In the genomic region with DNA sequence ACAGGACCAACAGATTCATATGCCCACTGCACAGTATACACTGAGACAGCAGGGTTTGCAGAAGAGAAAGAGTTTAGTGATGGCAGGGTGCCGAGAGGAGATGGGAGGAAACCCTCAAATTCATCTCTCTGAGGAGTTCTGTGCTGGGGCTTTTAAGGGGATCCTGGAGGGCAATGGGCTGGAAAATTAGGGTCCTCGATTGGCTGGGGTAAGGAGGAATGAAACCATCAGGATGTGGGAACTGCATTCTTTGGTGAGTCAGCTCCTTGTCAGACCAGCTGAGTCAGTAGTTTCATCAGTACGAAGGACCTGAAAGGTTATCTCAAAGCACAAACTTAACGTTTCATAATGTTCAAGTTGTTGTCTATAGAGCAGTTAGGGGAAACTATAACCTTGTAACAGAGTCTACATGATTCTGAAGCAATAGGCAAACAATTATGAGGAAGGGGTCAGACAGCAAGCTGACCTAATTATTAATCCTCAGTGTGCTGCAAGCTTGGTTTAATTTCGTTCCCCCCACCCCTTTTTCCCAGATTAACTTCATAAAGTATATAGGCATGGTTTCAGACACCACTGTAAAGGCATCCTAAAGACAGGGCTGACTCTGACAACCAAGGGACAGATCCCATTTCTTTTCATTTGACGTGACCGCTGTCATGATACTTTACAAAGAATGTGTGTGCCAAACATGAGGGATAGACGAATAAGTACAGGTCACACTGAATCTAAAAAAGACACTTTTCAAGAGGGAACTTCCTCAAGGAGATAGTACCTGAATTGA, we compare ENCODE assay signal across 8 cellular contexts. TPM values are rescaled to one million over a fixed set of nuclear protein-coding genes. Genes with fewer than 3 reads are reported as not detected.
DNase-seq lines count a peak whose midpoint lies in the region; ATAC-seq and TF ChIP-seq lines count a peak whose summit lies in the region.

No MANE protein-coding gene starts in this region.

- no peak for TF ChIP-seq CTCF in PC-9 (conservative IDR thresholded peaks at IDR 0.05)
- TF ChIP-seq CTCF in GM20000 (IDR thresholded peaks at IDR 0.05; ENCODE audit: extremely low read depth, missing control alignments), result no peak

- peak; percentile 52 for TF ChIP-seq POLR2A in erythroblast (IDR thresholded peaks at IDR 0.05; ENCODE audit: low read length)

- H3K4me2 ChIP-seq in PC-9 (peak overlapping the region; percentile 96), trophoblast cell (ENCODE audit: low read length) (peak overlapping the region; percentile 13)

- peak overlapping the region; percentile 96 for H2BK12ac ChIP-seq in trophoblast cell (ENCODE audit: low read length)

- WGBS in trophoblast cell (ENCODE audit: extremely low coverage, insufficient coverage, insufficient read length), result no CpG with 5 or more reads among the region's 8 CpGs

- peaks cover 33% of the 10 kb centered on the region for H3K79me2 ChIP-seq in PC-9 (ENCODE audit: low read depth)
- H3K79me2 ChIP-seq in trophoblast cell (ENCODE audit: control insufficient read depth, insufficient read depth, low read length, poor library complexity), result peaks cover 18% of the 10 kb centered on the region

- H3K4ac ChIP-seq in trophoblast cell (ENCODE audit: low read depth, low read length), result peak overlapping the region; percentile 65

- DNase-seq in DMS53 (lab: John Stamatoyannopoulos, UW) (peak; percentile 20), DMS53 treated with DMSO at 0.1 percent for 48 hours (lab: John Stamatoyannopoulos, UW; ENCODE audit: unreplicated experiment) (no peak), PC-9 (peak; percentile 42 to 81), erythroblast (lab: John Stamatoyannopoulos, UW) (peak; percentile 53 to 78), trophoblast cell (peak; percentile 59 to 76), GM20000 (ENCODE audit: low spot score) (no peak)
- DNase-seq in activated CD4-positive, CD25-positive, alpha-beta regulatory T cell treated with anti-CD3 and anti-CD28 coated beads, Interleukin-2, amount 50 U/mL, for 72 hours, result no peak

- peaks cover 19% of the 10 kb centered on the region for H4K20me1 ChIP-seq in PC-9 (ENCODE audit: insufficient read depth)

- H3K4me3 ChIP-seq in PC-9 (peak overlapping the region; percentile 98), trophoblast cell (ENCODE audit: low read depth, low read length) (no peak overlapping the region)

- peak overlapping the region; percentile 91 for H4K91ac ChIP-seq in trophoblast cell (ENCODE audit: low read depth, low read length)

- no peaks in the 10 kb centered on the region; the same call in 1 of the 2 replicates for H3K36me3 ChIP-seq in PC-9 (ENCODE audit: low read depth)
- H3K36me3 ChIP-seq in trophoblast cell (ENCODE audit: control insufficient read depth in 1 of 2, insufficient read depth in 2 of 2, low read length in 2 of 2), result peaks cover 4% of the 10 kb centered on the region in 2 experiments

- peak overlapping the region; percentile 41 for H2BK120ac ChIP-seq in trophoblast cell (ENCODE audit: insufficient read depth, low read length, poor library complexity)

- no peak overlapping the region for H4K12ac ChIP-seq in trophoblast cell (ENCODE audit: low read depth, low read length)

- peaks cover 14% of the 10 kb centered on the region for H3K79me1 ChIP-seq in trophoblast cell (ENCODE audit: low read length)

- intact Hi-C loops in PC-9 (cut with micrococcal nuclease; ENCODE audit: unreplicated experiment), result loop anchor here (1.0 to 10.0 kb wide), 3 partner anchors 117 to 1831 kb away; partner anchors contain the start of gene TMA16

- peak overlapping the region; percentile 86 for H3K18ac ChIP-seq in trophoblast cell (ENCODE audit: low read length)

- POLR2A ChIA-PET in PC-9 (lab: Charles Lee; ENCODE audit: unreplicated experiment), result interaction anchor here (0.5 to 0.6 kb wide), 2 partner anchors 148 to 213 kb away, joined by 3 to 8 read pairs; no protein-coding TSS in a partner anchor

- no peaks in the 10 kb centered on the region for H3K9me2 ChIP-seq in PC-9 (ENCODE audit: insufficient read depth)

- H3F3A ChIP-seq in PC-9 (ENCODE audit: insufficient read depth, low read depth), result peaks cover 19% of the 10 kb centered on the region

- H3K27ac ChIP-seq in PC-9, result peak overlapping the region; percentile 96
- H3K27ac ChIP-seq in trophoblast cell (ENCODE audit: low read depth, low read length), result peak overlapping the region; percentile 57

- H2AK5ac ChIP-seq in trophoblast cell (ENCODE audit: low read length), result peak overlapping the region; percentile 76

- BruUV-seq in PC-9 (replicated peaks; lab: Mats Ljungman, UMichigan), result no TSS peak

- H3K4me1 ChIP-seq in PC-9 (replicated peaks; ENCODE audit: insufficient read depth) (peaks cover 41% of the 10 kb centered on the region), trophoblast cell (ENCODE audit: control insufficient read depth in 1 of 2, insufficient read depth in 2 of 2, low read length in 2 of 2) (peaks cover 14 to 16% of the 10 kb centered on the region in 2 experiments)

- no peak overlapping the region for H3K23ac ChIP-seq in trophoblast cell (ENCODE audit: low read length)

- CTCF ChIA-PET in PC-9 (lab: Charles Lee), result no interaction called here

- peak overlapping the region; percentile 87 for H3K14ac ChIP-seq in trophoblast cell (ENCODE audit: low read length)

- H2AFZ ChIP-seq in PC-9 (no peak overlapping the region), trophoblast cell (ENCODE audit: insufficient read depth, low read length, poor library complexity) (no peak overlapping the region)

- H3K27me3 ChIP-seq in PC-9 (ENCODE audit: insufficient read depth, low read depth), result no peaks in the 10 kb centered on the region
- no peaks in the 10 kb centered on the region for H3K27me3 ChIP-seq in trophoblast cell (ENCODE audit: insufficient read depth, low read length)

- no peak for ATAC-seq in HG03521 (IDR thresholded peaks at IDR 0.05; ENCODE audit: unreplicated experiment)

- peak overlapping the region; percentile 55 for H2BK5ac ChIP-seq in trophoblast cell (ENCODE audit: low read depth, low read length, poor library complexity)

- peak overlapping the region; percentile 84 for H4K8ac ChIP-seq in trophoblast cell (ENCODE audit: low read depth, low read length)

- no peaks in the 10 kb centered on the region for H3K9me3 ChIP-seq in PC-9 (ENCODE audit: insufficient read depth, low read depth)
- H3K9me3 ChIP-seq in trophoblast cell (ENCODE audit: insufficient read depth, low read depth, low read length), result peaks cover 4% of the 10 kb centered on the region

- no peak overlapping the region for H3K9ac ChIP-seq in trophoblast cell (ENCODE audit: low read length)

RNA-seq across cellular contexts. Expression of gene MSMO1, which starts 1.5 kb away (rescaled TPM):
- total RNA-seq in PC-9 (2021), result 111 and 117 TPM in 2 replicates
- polyA plus RNA-seq in trophoblast cell (2013), result 219 and 220 TPM in 2 replicates

RNA-seq across cellular contexts. Expression of gene CPE, which starts 52.9 kb away (rescaled TPM):
- total RNA-seq in PC-9 (2021), result 1.3 and 1.4 TPM in 2 replicates
- 102 and 117 TPM in 2 replicates for polyA plus RNA-seq in trophoblast cell (2013)

Comparison
In these comparisons a context has a peak if more than half of its experiments do, and no peak if none do; other contexts are left out.
1. DNase-seq: peak in DMS53 (single experiment), PC-9 (2 of 2), erythroblast (2 of 2) and trophoblast cell (2 of 2); none in DMS53 treated with DMSO at 0.1 percent for 48 hours (single experiment), activated CD4-positive, CD25-positive, alpha-beta regulatory T cell treated with anti-CD3 and anti-CD28 coated beads, Interleukin-2, amount 50 U/mL, for 72 hours (single experiment) and GM20000 (single experiment).